Comparison of ENCODE assay signal across 22 cellular contexts in genomic region chrX:39304746-39305145, GRCh38.
DNase-seq lines count a peak whose midpoint lies in the region; ATAC-seq and TF ChIP-seq lines count a peak whose summit lies in the region.
"Had no signal": no experiment of that assay in that cellular context is flagged by ENCODE, and none has a peak within 500 bp of the region (broad histone marks: within the 10 kb centered on the region; RNA-seq: fewer than 3 reads in every experiment).

No MANE protein-coding gene starts in this region.

- H3K36me3 Mint-ChIP-seq in activated CD4-positive, alpha-beta T cell treated with anti-CD3 and anti-CD28 coated beads, Interleukin-2, amount 10 ng/mL, durations not matched to agents 24 days and 14 days (ENCODE audit: low read depth): peaks cover 62% of the 10 kb centered on the region
- H3K36me3 Mint-ChIP-seq: CD8-positive, alpha-beta memory T cell had no signal

- H3K27ac ChIP-seq in dorsolateral prefrontal cortex: peak overlapping the region in 43 of 59 donors; percentile 17 to 84 (median 66)
- H3K27ac ChIP-seq: 22Rv1, KMS-11 had no signal

- no peaks in the 10 kb centered on the region for H3K27me3 Mint-ChIP-seq in activated CD4-positive, alpha-beta T cell treated with anti-CD3 and anti-CD28 coated beads, Interleukin-2, amount 10 ng/mL, durations not matched to agents 24 days and 14 days

- no peak for DNase-seq in activated CD4-positive, alpha-beta T cell treated with anti-CD3 and anti-CD28 coated beads, Interleukin-2, amount 10 ng/mL, durations not matched to agents 24 days and 14 days
- no peak for DNase-seq in activated CD4-positive, alpha-beta T cell treated with anti-CD3 and anti-CD28 coated beads, Interleukin-2, amount 50 U/mL, for 48 hours
- no peak for DNase-seq in dorsolateral prefrontal cortex
- DNase-seq in midbrain (lab: John Stamatoyannopoulos, UW): peak; percentile 27
- no peak for DNase-seq in G401 (ENCODE audit: low spot score)
- DNase-seq in NCI-H2196 (lab: John Stamatoyannopoulos, UW; ENCODE audit: unreplicated experiment): no peak
- no peak for DNase-seq in NCI-H2029 (lab: John Stamatoyannopoulos, UW)
- DNase-seq: CD8-positive, alpha-beta memory T cell; DMS53; GF-D8; IMR-90; NCI-H1092 treated with DMSO at 0.1 percent for 48 hours; NCI-H1436 treated with DMSO at 0.1 percent for 48 hours; NCI-H1930; NCI-H524 treated with DMSO at 0.1 percent for 48 hours; NCI-H82; SIG-M5 had no signal

- H3K9me3 Mint-ChIP-seq in activated CD4-positive, alpha-beta T cell treated with anti-CD3 and anti-CD28 coated beads, Interleukin-2, amount 10 ng/mL, durations not matched to agents 24 days and 14 days: peaks cover 8% of the 10 kb centered on the region

- peak overlapping the region; percentile 41 for H3K27ac Mint-ChIP-seq in activated CD4-positive, alpha-beta T cell treated with anti-CD3 and anti-CD28 coated beads, Interleukin-2, amount 10 ng/mL, durations not matched to agents 24 days and 14 days

- H3K27me3 ChIP-seq in dorsolateral prefrontal cortex: peaks cover 0 to 68% (median 9%) of the 10 kb centered on the region in 45 donors

- H3K4me3 Mint-ChIP-seq in activated CD4-positive, alpha-beta T cell treated with anti-CD3 and anti-CD28 coated beads, Interleukin-2, amount 10 ng/mL, durations not matched to agents 24 days and 14 days: no peak overlapping the region
- H3K4me3 Mint-ChIP-seq: CD8-positive, alpha-beta memory T cell had no signal

- in situ Hi-C loops in G401 (cut with HindIII; ENCODE audit: low sequenced_read_pairs): no loop called here

- H3K4me1 Mint-ChIP-seq in activated CD4-positive, alpha-beta T cell treated with anti-CD3 and anti-CD28 coated beads, Interleukin-2, amount 10 ng/mL, durations not matched to agents 24 days and 14 days: peaks cover 24% of the 10 kb centered on the region

- ATAC-seq in HG03520 (IDR thresholded peaks at IDR 0.05; ENCODE audit: unreplicated experiment): no peak
- ATAC-seq: HCT116, Panc1 had no signal

- intact Hi-C loops in activated CD4-positive, alpha-beta T cell treated with anti-CD3 and anti-CD28 coated beads, Interleukin-2, amount 10 ng/mL, durations not matched to agents 24 days and 14 days (cut with micrococcal nuclease): loop anchor here (5.0 kb wide), 1 partner anchor 142 kb away; no protein-coding TSS in a partner anchor
- intact Hi-C loops in dorsolateral prefrontal cortex (cut with DNase I): no loop called here

- H3K4me3 ChIP-seq in dorsolateral prefrontal cortex: no peak overlapping the region

- TF ChIP-seq CTCF in dorsolateral prefrontal cortex (IDR thresholded peaks at IDR 0.05 in 54 of 56, conservative IDR thresholded peaks at IDR 0.05 in 2 of 56; ENCODE audit: low read depth in 1 of 56, partially characterized antibody in 56 of 56): no peak
